In genomic region chr10:119245272-119245671, GRCh38 we compare ENCODE assay signal across 31 cellular contexts.
"Had no signal": no experiment of that assay in that cellular context is flagged by ENCODE, and none has a peak within 500 bp of the region (broad histone marks: within the 10 kb centered on the region; RNA-seq: fewer than 3 reads in every experiment).

No MANE protein-coding gene starts in this region.

- ATAC-seq: activated CD8-positive, alpha-beta memory T cell treated with anti-CD3 and anti-CD28 coated beads, Interleukin-2, amount 10 ng/mL, durations not matched to agents 7 days and 5 days; activated naive CD8-positive, alpha-beta T cell treated with anti-CD3 and anti-CD28 coated beads, Interleukin-2, amount 50 U/mL, for 24 hours; Right ventricle myocardium inferior had no signal

- H3K27me3 Mint-ChIP-seq: activated B cell treated with CpG ODN at 0.5 μM for 24 hours; activated CD4-positive, alpha-beta T cell treated with anti-CD3 and anti-CD28 coated beads, Interleukin-2, amount 10 ng/mL, durations not matched to agents 24 days and 14 days; activated CD8-positive, alpha-beta memory T cell treated with anti-CD3 and anti-CD28 coated beads, Interleukin-2, amount 10 ng/mL, durations not matched to agents 7 days and 5 days; activated naive CD4-positive, alpha-beta T cell treated with anti-CD3 and anti-CD28 coated beads, Interleukin-2, amount 50 U/mL, for 24 hours; activated naive CD8-positive, alpha-beta T cell treated with anti-CD3 and anti-CD28 coated beads, Interleukin-2, amount 50 U/mL, for 24 hours; activated T-cell treated with anti-CD3 and anti-CD28 coated beads, Interleukin-2, amount 50 U/mL, for 24 hours had no signal

- H3K4me3 Mint-ChIP-seq: activated B cell treated with CpG ODN at 0.5 μM for 24 hours; activated CD4-positive, alpha-beta T cell treated with anti-CD3 and anti-CD28 coated beads, Interleukin-2, amount 10 ng/mL, durations not matched to agents 24 days and 14 days; activated CD8-positive, alpha-beta memory T cell treated with anti-CD3 and anti-CD28 coated beads, Interleukin-2, amount 10 ng/mL, durations not matched to agents 7 days and 5 days; activated naive CD4-positive, alpha-beta T cell treated with anti-CD3 and anti-CD28 coated beads, Interleukin-2, amount 50 U/mL, for 24 hours; activated naive CD8-positive, alpha-beta T cell treated with anti-CD3 and anti-CD28 coated beads, Interleukin-2, amount 50 U/mL, for 24 hours; activated T-cell treated with anti-CD3 and anti-CD28 coated beads, Interleukin-2, amount 50 U/mL, for 24 hours; activated T-helper 1 cell treated with anti-CD3 and anti-CD28 coated beads, Interleukin-12 subunit alpha, Interleukin-12 subunit beta, Interleukin-2, Interleukin-4 antibody, amounts not matched to agents 30 ng/mL and 10 ng/mL and 1 ng/mL, durations not matched to agents 14 hours and 24 hours and 36 hours; T-helper 2 cell treated with Interferon-gamma antibody and Interleukin-4, amounts not matched to agents 5 μg/mL and 100 μg/mL, for 36 hours had no signal

- H3K27ac Mint-ChIP-seq: activated B cell treated with CpG ODN at 0.5 μM for 24 hours; activated CD4-positive, alpha-beta T cell treated with anti-CD3 and anti-CD28 coated beads, Interleukin-2, amount 10 ng/mL, durations not matched to agents 24 days and 14 days; activated CD8-positive, alpha-beta memory T cell treated with anti-CD3 and anti-CD28 coated beads, Interleukin-2, amount 10 ng/mL, durations not matched to agents 7 days and 5 days; activated naive CD4-positive, alpha-beta T cell treated with anti-CD3 and anti-CD28 coated beads, Interleukin-2, amount 50 U/mL, for 24 hours; activated naive CD8-positive, alpha-beta T cell treated with anti-CD3 and anti-CD28 coated beads, Interleukin-2, amount 50 U/mL, for 24 hours; activated T-cell treated with anti-CD3 and anti-CD28 coated beads, Interleukin-2, amount 50 U/mL, for 24 hours; activated T-helper 1 cell treated with anti-CD3 and anti-CD28 coated beads, Interleukin-12 subunit alpha, Interleukin-12 subunit beta, Interleukin-2, Interleukin-4 antibody, amounts not matched to agents 30 ng/mL and 10 ng/mL and 1 ng/mL, durations not matched to agents 14 hours and 24 hours and 36 hours; T-helper 2 cell treated with Interferon-gamma antibody and Interleukin-4, amounts not matched to agents 5 μg/mL and 100 μg/mL, for 36 hours had no signal

- H3K9me3 Mint-ChIP-seq: activated B cell treated with CpG ODN at 0.5 μM for 24 hours; activated CD4-positive, alpha-beta T cell treated with anti-CD3 and anti-CD28 coated beads, Interleukin-2, amount 10 ng/mL, durations not matched to agents 24 days and 14 days; activated naive CD4-positive, alpha-beta T cell treated with anti-CD3 and anti-CD28 coated beads, Interleukin-2, amount 50 U/mL, for 24 hours; activated naive CD8-positive, alpha-beta T cell treated with anti-CD3 and anti-CD28 coated beads, Interleukin-2, amount 50 U/mL, for 24 hours; activated T-cell treated with anti-CD3 and anti-CD28 coated beads, Interleukin-2, amount 50 U/mL, for 24 hours; activated T-helper 1 cell treated with anti-CD3 and anti-CD28 coated beads, Interleukin-12 subunit alpha, Interleukin-12 subunit beta, Interleukin-2, Interleukin-4 antibody, amounts not matched to agents 30 ng/mL and 10 ng/mL and 1 ng/mL, durations not matched to agents 14 hours and 24 hours and 36 hours; T-helper 2 cell treated with Interferon-gamma antibody and Interleukin-4, amounts not matched to agents 5 μg/mL and 100 μg/mL, for 36 hours had no signal

- DNase-seq: activated B cell treated with CpG ODN at 0.5 μM for 24 hours; activated CD4-positive, alpha-beta T cell treated with anti-CD3 and anti-CD28 coated beads for 1 hour; activated CD4-positive, alpha-beta T cell treated with anti-CD3 and anti-CD28 coated beads, Interleukin-2, amount 10 ng/mL, durations not matched to agents 24 days and 14 days; activated CD4-positive, alpha-beta T cell treated with anti-CD3 and anti-CD28 coated beads, Interleukin-2, amount 50 U/mL, for 48 hours; activated CD8-positive, alpha-beta memory T cell treated with anti-CD3 and anti-CD28 coated beads, Interleukin-2, amount 10 ng/mL, durations not matched to agents 7 days and 5 days; activated effector memory CD4-positive, alpha-beta T cell treated with Interleukin-2 at 50 U/mL for 16 hours; activated naive CD4-positive, alpha-beta T cell; activated naive CD8-positive, alpha-beta T cell treated with anti-CD3 and anti-CD28 coated beads, Interleukin-2, amount 50 U/mL, for 24 hours; activated T-cell treated with anti-CD3 and anti-CD28 coated beads, Interleukin-2, amount 50 U/mL, for 24 hours; amniotic stem cell; brain microvascular endothelial cell; cerebellar nuclear complex; IMR-90; Kasumi-1; KBM-7; NCI-H1105 treated with DMSO at 0.1 percent for 48 hours; NCI-H1436 treated with DMSO at 0.1 percent for 48 hours; NCI-H1930; NCI-H2171; NCI-H2227 treated with DMSO at 0.1 percent for 48 hours; NCI-H446 treated with DMSO at 0.1 percent for 48 hours; NCI-H524 treated with DMSO at 0.1 percent for 48 hours; NCI-H82; OCI-M1; SJCRH30; SK-N-SH; SW 1271 had no signal

- H3K36me3 Mint-ChIP-seq: activated CD8-positive, alpha-beta memory T cell treated with anti-CD3 and anti-CD28 coated beads, Interleukin-2, amount 10 ng/mL, durations not matched to agents 7 days and 5 days; activated naive CD4-positive, alpha-beta T cell treated with anti-CD3 and anti-CD28 coated beads, Interleukin-2, amount 50 U/mL, for 24 hours had no signal

- H3K27ac ChIP-seq: brain microvascular endothelial cell, SJCRH30 had no signal
